In the genomic region with DNA sequence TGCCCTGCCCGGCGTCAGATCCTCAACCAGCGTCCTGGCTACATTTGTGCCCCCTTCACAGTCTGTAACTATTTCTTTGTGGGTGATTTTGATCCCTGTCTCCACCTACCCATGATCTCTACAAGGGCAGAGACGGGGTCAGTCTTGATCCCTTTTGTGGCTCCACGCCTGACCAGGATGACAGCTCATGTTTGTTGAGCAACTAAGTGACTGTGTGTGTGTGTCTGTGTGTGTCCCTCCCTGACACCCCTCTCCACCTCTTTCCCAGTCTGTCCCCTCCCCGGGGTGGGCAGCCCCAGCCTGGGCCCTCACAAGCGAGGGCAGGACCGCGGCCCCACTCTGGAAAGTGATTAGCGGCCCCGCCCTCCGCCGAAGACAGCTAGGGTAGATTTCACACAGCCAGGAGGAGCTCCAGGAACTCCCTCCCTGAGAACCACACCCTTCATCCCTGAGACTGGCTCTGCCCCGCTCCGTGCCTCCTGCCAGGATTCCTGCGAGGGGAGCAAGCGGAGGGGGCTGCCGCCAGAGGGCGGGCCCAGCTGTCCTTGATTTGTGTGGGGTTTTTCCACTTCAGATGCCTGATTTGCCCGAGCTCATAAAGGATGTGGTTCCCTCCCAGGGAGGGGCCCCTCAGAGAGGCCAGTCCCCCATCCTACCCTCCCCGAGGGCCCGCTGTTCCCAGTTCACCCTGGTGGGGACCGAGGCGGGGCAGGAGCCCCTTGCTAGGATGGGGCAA, we compare ENCODE assay signal across 8 cellular contexts. TPM values are rescaled to one million over a fixed set of nuclear protein-coding genes. Genes with fewer than 3 reads are reported as not detected.
A peak's percentile ranks its signal among the peaks of the same experiment; 100 is the strongest.
DNase-seq lines count a peak whose midpoint lies in the region; ATAC-seq, FAIRE-seq and TF ChIP-seq lines count a peak whose summit lies in the region.

No MANE protein-coding gene starts in this region.

- intact Hi-C loops in endothelial cell of umbilical vein (cut with micrococcal nuclease) = no loop called here
- intact Hi-C loops in CD4-positive, alpha-beta T cell (cut with DNase I, micrococcal nuclease) = no loop called here

- H3K4me1 ChIP-seq in endothelial cell of umbilical vein (ENCODE audit: control insufficient read depth, extremely low read depth, insufficient read depth, low read length) (no peaks in the 10 kb centered on the region), trophoblast cell (ENCODE audit: control insufficient read depth in 1 of 2, insufficient read depth in 2 of 2, low read length in 2 of 2) (peaks cover 0 to 3% of the 10 kb centered on the region in 2 experiments)

- H3K36me3 ChIP-seq in endothelial cell of umbilical vein (ENCODE audit: control insufficient read depth in 2 of 2, extremely low read depth in 1 of 2, insufficient read depth in 2 of 2, low read length in 2 of 2) (no peaks in the 10 kb centered on the region), trophoblast cell (ENCODE audit: control insufficient read depth in 1 of 2, insufficient read depth in 2 of 2, low read length in 2 of 2) (no peaks in the 10 kb centered on the region)

- H2BK12ac ChIP-seq in trophoblast cell (ENCODE audit: low read length) = no peak overlapping the region

- H3K27ac Mint-ChIP-seq in CD4-positive, alpha-beta T cell = no peak overlapping the region

- H4K8ac ChIP-seq in trophoblast cell (ENCODE audit: low read depth, low read length) = no peak overlapping the region

- POLR2A ChIA-PET in endothelial cell of umbilical vein (lab: Charles Lee) = interaction anchor here (0.6 kb wide), 1 partner anchor 231 kb away, joined by 3 read pairs; no protein-coding TSS in a partner anchor
- POLR2A ChIA-PET in CD4-positive, alpha-beta T cell (lab: Charles Lee) = no interaction called here

- no peak overlapping the region for H2AFZ ChIP-seq in endothelial cell of umbilical vein (ENCODE audit: low read depth, low read length)
- peak overlapping the region; percentile 8 for H2AFZ ChIP-seq in trophoblast cell (ENCODE audit: insufficient read depth, low read length, poor library complexity)

- H3K4me3 Mint-ChIP-seq in CD4-positive, alpha-beta T cell = no peak overlapping the region

- H3K9me1 ChIP-seq in endothelial cell of umbilical vein (replicated peaks; ENCODE audit: control insufficient read depth, extremely low read depth, insufficient read depth, low read length) = no peaks in the 10 kb centered on the region

- H3K4me1 Mint-ChIP-seq in CD4-positive, alpha-beta T cell (ENCODE audit: low read depth) = no peaks in the 10 kb centered on the region

- H3K9me3 Mint-ChIP-seq in CD4-positive, alpha-beta T cell = no peaks in the 10 kb centered on the region

- H3K4me3 ChIP-seq in endothelial cell of umbilical vein (replicated peaks in 1 of 3; ENCODE audit: insufficient read depth in 1 of 3, low read depth in 1 of 3, low read length in 3 of 3) (no peak overlapping the region), trophoblast cell (ENCODE audit: low read depth, low read length) (no peak overlapping the region)

- H3K14ac ChIP-seq in trophoblast cell (ENCODE audit: low read length) = no peak overlapping the region

- BruUV-seq in endothelial cell of umbilical vein (replicated peaks; lab: Mats Ljungman, UMichigan) = no TSS peak

- H2BK5ac ChIP-seq in trophoblast cell (ENCODE audit: low read depth, low read length, poor library complexity) = no peak overlapping the region

- H3K79me1 ChIP-seq in trophoblast cell (ENCODE audit: low read length) = no peaks in the 10 kb centered on the region

- FAIRE-seq in endothelial cell of umbilical vein (lab: Jason Lieb, UNC) = no peak

- ATAC-seq in HG03469 (IDR thresholded peaks at IDR 0.05; ENCODE audit: unreplicated experiment) = no peak
- ATAC-seq in CD4-positive, alpha-beta T cell (ENCODE audit: poor library complexity) = no peak
- no peak for ATAC-seq in GM19023 (IDR thresholded peaks at IDR 0.05; ENCODE audit: unreplicated experiment)

- H3K4me2 ChIP-seq in endothelial cell of umbilical vein (ENCODE audit: insufficient read depth, low read length) (no peak overlapping the region), trophoblast cell (ENCODE audit: low read length) (no peak overlapping the region)

- CTCF ChIA-PET in endothelial cell of umbilical vein (lab: Charles Lee) = interaction anchor here (1.1 to 1.7 kb wide), 5 partner anchors 9 to 59 kb away, joined by 3 to 7 read pairs (median 4); a partner anchor contains a TSS
- CTCF ChIA-PET in CD4-positive, alpha-beta T cell (lab: Charles Lee) = interaction anchor here (1.0 kb wide), 1 partner anchor 217 kb away, joined by 4 read pairs; no protein-coding TSS in a partner anchor

- no peaks in the 10 kb centered on the region for H3K36me3 Mint-ChIP-seq in CD4-positive, alpha-beta T cell (ENCODE audit: low read depth)

- no CpG with 5 or more reads among the region's 24 CpGs for WGBS in trophoblast cell (ENCODE audit: extremely low coverage, insufficient coverage, insufficient read length)

- no peak overlapping the region for H3K4ac ChIP-seq in trophoblast cell (ENCODE audit: low read depth, low read length)

- H3K27me3 ChIP-seq in endothelial cell of umbilical vein (ENCODE audit: control insufficient read depth in 2 of 2, insufficient read depth in 2 of 2, low read length in 2 of 2) (peaks cover 29 to 39% of the 10 kb centered on the region in 2 experiments), trophoblast cell (ENCODE audit: insufficient read depth, low read length) (peaks cover 38% of the 10 kb centered on the region)
- peaks cover 48% of the 10 kb centered on the region for H3K27me3 ChIP-seq in CD4-positive, alpha-beta T cell (ENCODE audit: control insufficient read depth, insufficient read depth, low read length)

- H3K18ac ChIP-seq in trophoblast cell (ENCODE audit: low read length) = no peak overlapping the region

- H3K9ac ChIP-seq in endothelial cell of umbilical vein (replicated peaks; ENCODE audit: extremely low read depth, insufficient read depth, low read length) (no peak overlapping the region), trophoblast cell (ENCODE audit: low read length) (no peak overlapping the region)

- H3K9me3 ChIP-seq in endothelial cell of umbilical vein (replicated peaks; ENCODE audit: control insufficient read depth, insufficient read depth, low read length) (no peaks in the 10 kb centered on the region), trophoblast cell (ENCODE audit: insufficient read depth, low read depth, low read length) (peaks cover 6% of the 10 kb centered on the region)
- H3K9me3 ChIP-seq in CD4-positive, alpha-beta T cell (ENCODE audit: control insufficient read depth, low read length) = no peaks in the 10 kb centered on the region

- H3K23ac ChIP-seq in trophoblast cell (ENCODE audit: low read length) = no peak overlapping the region

- dilution Hi-C loops in endothelial cell of umbilical vein (cut with MboI; ENCODE audit: extremely low pct_ligation_motif_present, low sequenced_read_pairs) = no loop called here

- no peaks in the 10 kb centered on the region for H4K20me1 ChIP-seq in endothelial cell of umbilical vein (replicated peaks; ENCODE audit: control insufficient read depth, extremely low read depth, insufficient read depth, low read length)

- H3K79me2 ChIP-seq in endothelial cell of umbilical vein (ENCODE audit: control insufficient read depth, insufficient read depth, low read length) (no peaks in the 10 kb centered on the region), trophoblast cell (ENCODE audit: control insufficient read depth, insufficient read depth, low read length, poor library complexity) (no peaks in the 10 kb centered on the region)

- no peak overlapping the region for H2BK120ac ChIP-seq in trophoblast cell (ENCODE audit: insufficient read depth, low read length, poor library complexity)

- H4K91ac ChIP-seq in trophoblast cell (ENCODE audit: low read depth, low read length) = no peak overlapping the region

- DNase-seq in GM03348 (ENCODE audit: low spot score) (peak; percentile 63), NCI-H226 (peak; percentile 83), endothelial cell of umbilical vein (ENCODE audit: low read depth, low spot score) (peak; percentile 32), trophoblast cell (peak; percentile 19 to 53), cortex of kidney (lab: John Stamatoyannopoulos, UW) (no peak)
- DNase-seq in CD4-positive, alpha-beta T cell = no peak

- no peak overlapping the region for H4K12ac ChIP-seq in trophoblast cell (ENCODE audit: low read depth, low read length)

- no peak for TF ChIP-seq POLR2A in endothelial cell of umbilical vein (IDR thresholded peaks at IDR 0.05; ENCODE audit: low read depth, low read length)

- no peak overlapping the region for H2AK5ac ChIP-seq in trophoblast cell (ENCODE audit: low read length)

- H3K27ac ChIP-seq in endothelial cell of umbilical vein (ENCODE audit: insufficient read depth, low read depth, low read length) (no peak overlapping the region), trophoblast cell (ENCODE audit: low read depth, low read length) (no peak overlapping the region)
- H3K27ac ChIP-seq in CD4-positive, alpha-beta T cell (ENCODE audit: low read depth, low read length) = no peak overlapping the region

- H3K27me3 Mint-ChIP-seq in CD4-positive, alpha-beta T cell = peaks cover 49% of the 10 kb centered on the region

- TF ChIP-seq CTCF in endothelial cell of umbilical vein (IDR thresholded peaks at IDR 0.05; ENCODE audit: extremely low read depth in 1 of 2, insufficient read depth in 1 of 2, low read depth in 1 of 2, low read length in 2 of 2) = peak; percentile 27 to 66
- TF ChIP-seq CTCF in CD4-positive, alpha-beta T cell (IDR thresholded peaks at IDR 0.05) = no peak

RNA-seq across cellular contexts. Expression of a gene that starts 5.3 kb away (rescaled TPM):
- total RNA-seq in endothelial cell of umbilical vein = not detected in 2 replicates
- polyA plus RNA-seq in endothelial cell of umbilical vein = not detected in 2 replicates
- not detected in 2 replicates for polyA plus RNA-seq in endothelial cell of umbilical vein (2011; cell fraction: cytosol; rRNA removed)
- not detected in 2 replicates for polyA plus RNA-seq in endothelial cell of umbilical vein (2011; cell fraction: nucleus; rRNA removed)
- polyA plus RNA-seq in endothelial cell of umbilical vein (2012) = not detected in 2 replicates
- not detected in 2 replicates for polyA minus RNA-seq in endothelial cell of umbilical vein
- polyA minus RNA-seq in endothelial cell of umbilical vein (2011; cell fraction: cytosol; rRNA and poly(A)+ RNA removed) = not detected
- not detected in 2 replicates for polyA minus RNA-seq in endothelial cell of umbilical vein (2011; cell fraction: nucleus; rRNA and poly(A)+ RNA removed)
- polyA plus RNA-seq in trophoblast cell (2013) = 0.05 TPM in 1 of 2 replicates, not detected in the other
- total RNA-seq in CD4-positive, alpha-beta T cell = not detected

RNA-seq across cellular contexts. Expression of a gene that starts 19.5 kb away (rescaled TPM):
- total RNA-seq in endothelial cell of umbilical vein = 20.7 and 25.0 TPM in 2 replicates
- polyA plus RNA-seq in endothelial cell of umbilical vein = 42.1 and 54.6 TPM in 2 replicates
- 36.9 and 41.4 TPM in 2 replicates for polyA plus RNA-seq in endothelial cell of umbilical vein (2011; cell fraction: cytosol; rRNA removed)
- polyA plus RNA-seq in endothelial cell of umbilical vein (2011; cell fraction: nucleus; rRNA removed) = 11.0 and 14.4 TPM in 2 replicates
- 31.7 and 31.9 TPM in 2 replicates for polyA plus RNA-seq in endothelial cell of umbilical vein (2012)
- 28.6 and 30.2 TPM in 2 replicates for polyA minus RNA-seq in endothelial cell of umbilical vein
- 19.6 TPM for polyA minus RNA-seq in endothelial cell of umbilical vein (2011; cell fraction: cytosol; rRNA and poly(A)+ RNA removed)
- 4.9 and 5.0 TPM in 2 replicates for polyA minus RNA-seq in endothelial cell of umbilical vein (2011; cell fraction: nucleus; rRNA and poly(A)+ RNA removed)
- polyA plus RNA-seq in trophoblast cell (2013) = 26.2 and 26.9 TPM in 2 replicates
- 1 to 10 TPM; 2.3 to 2.4 TPM for total RNA-seq in CD4-positive, alpha-beta T cell

RNA-seq across cellular contexts. Expression of a gene that starts 31.0 kb away (rescaled TPM):
- not detected in 2 replicates for total RNA-seq in endothelial cell of umbilical vein
- polyA plus RNA-seq in endothelial cell of umbilical vein = not detected in 2 replicates
- polyA plus RNA-seq in endothelial cell of umbilical vein (2011; cell fraction: cytosol; rRNA removed) = not detected in 2 replicates
- polyA plus RNA-seq in endothelial cell of umbilical vein (2011; cell fraction: nucleus; rRNA removed) = not detected in 2 replicates
- polyA plus RNA-seq in endothelial cell of umbilical vein (2012) = not detected in 2 replicates
- polyA minus RNA-seq in endothelial cell of umbilical vein = not detected in 2 replicates
- polyA minus RNA-seq in endothelial cell of umbilical vein (2011; cell fraction: cytosol; rRNA and poly(A)+ RNA removed) = 2.6 TPM
- not detected in 2 replicates for polyA minus RNA-seq in endothelial cell of umbilical vein (2011; cell fraction: nucleus; rRNA and poly(A)+ RNA removed)
- polyA plus RNA-seq in trophoblast cell (2013) = 1.0 TPM in 2 replicates
- total RNA-seq in CD4-positive, alpha-beta T cell = not detected

RNA-seq across cellular contexts. Expression of a gene that starts 35.9 kb away (rescaled TPM):
- total RNA-seq in endothelial cell of umbilical vein = 124 and 144 TPM in 2 replicates
- 167 and 192 TPM in 2 replicates for polyA plus RNA-seq in endothelial cell of umbilical vein
- 174 and 195 TPM in 2 replicates for polyA plus RNA-seq in endothelial cell of umbilical vein (2011; cell fraction: cytosol; rRNA removed)
- 52.2 and 65.4 TPM in 2 replicates for polyA plus RNA-seq in endothelial cell of umbilical vein (2011; cell fraction: nucleus; rRNA removed)
- 171 and 179 TPM in 2 replicates for polyA plus RNA-seq in endothelial cell of umbilical vein (2012)
- 78.1 and 86.3 TPM in 2 replicates for polyA minus RNA-seq in endothelial cell of umbilical vein
- 204 TPM for polyA minus RNA-seq in endothelial cell of umbilical vein (2011; cell fraction: cytosol; rRNA and poly(A)+ RNA removed)
- polyA minus RNA-seq in endothelial cell of umbilical vein (2011; cell fraction: nucleus; rRNA and poly(A)+ RNA removed) = 15.7 and 31.7 TPM in 2 replicates
- 126 and 138 TPM in 2 replicates for polyA plus RNA-seq in trophoblast cell (2013)
- total RNA-seq in CD4-positive, alpha-beta T cell = 10 to 100 TPM; 40.7 to 41.1 TPM

RNA-seq across cellular contexts. Expression of a gene that starts 41.2 kb away (rescaled TPM):
- total RNA-seq in endothelial cell of umbilical vein = 2,793 and 3,036 TPM in 2 replicates
- 9,021 and 12,733 TPM in 2 replicates for polyA plus RNA-seq in endothelial cell of umbilical vein
- 5,798 and 6,829 TPM in 2 replicates for polyA plus RNA-seq in endothelial cell of umbilical vein (2011; cell fraction: cytosol; rRNA removed)
- polyA plus RNA-seq in endothelial cell of umbilical vein (2011; cell fraction: nucleus; rRNA removed) = 1,513 and 2,235 TPM in 2 replicates
- polyA plus RNA-seq in endothelial cell of umbilical vein (2012) = 4,015 and 4,701 TPM in 2 replicates
- polyA minus RNA-seq in endothelial cell of umbilical vein = 3,353 and 3,779 TPM in 2 replicates
- 3,731 TPM for polyA minus RNA-seq in endothelial cell of umbilical vein (2011; cell fraction: cytosol; rRNA and poly(A)+ RNA removed)
- polyA minus RNA-seq in endothelial cell of umbilical vein (2011; cell fraction: nucleus; rRNA and poly(A)+ RNA removed) = 379 and 607 TPM in 2 replicates
- 3,853 and 3,910 TPM in 2 replicates for polyA plus RNA-seq in trophoblast cell (2013)
- total RNA-seq in CD4-positive, alpha-beta T cell = 1,000 to 10,000 TPM; 3,604 to 3,755 TPM

Comparison
In these comparisons a context has a peak if more than half of its experiments do, and no peak if none do; other contexts are left out.
1. DNase-seq: peak in GM03348 (single experiment), NCI-H226 (single experiment), endothelial cell of umbilical vein (single experiment) and trophoblast cell (2 of 2); none in CD4-positive, alpha-beta T cell (0 of 10) and cortex of kidney (single experiment).